ENCODE assay signal across 19 cellular contexts in the genomic region with DNA sequence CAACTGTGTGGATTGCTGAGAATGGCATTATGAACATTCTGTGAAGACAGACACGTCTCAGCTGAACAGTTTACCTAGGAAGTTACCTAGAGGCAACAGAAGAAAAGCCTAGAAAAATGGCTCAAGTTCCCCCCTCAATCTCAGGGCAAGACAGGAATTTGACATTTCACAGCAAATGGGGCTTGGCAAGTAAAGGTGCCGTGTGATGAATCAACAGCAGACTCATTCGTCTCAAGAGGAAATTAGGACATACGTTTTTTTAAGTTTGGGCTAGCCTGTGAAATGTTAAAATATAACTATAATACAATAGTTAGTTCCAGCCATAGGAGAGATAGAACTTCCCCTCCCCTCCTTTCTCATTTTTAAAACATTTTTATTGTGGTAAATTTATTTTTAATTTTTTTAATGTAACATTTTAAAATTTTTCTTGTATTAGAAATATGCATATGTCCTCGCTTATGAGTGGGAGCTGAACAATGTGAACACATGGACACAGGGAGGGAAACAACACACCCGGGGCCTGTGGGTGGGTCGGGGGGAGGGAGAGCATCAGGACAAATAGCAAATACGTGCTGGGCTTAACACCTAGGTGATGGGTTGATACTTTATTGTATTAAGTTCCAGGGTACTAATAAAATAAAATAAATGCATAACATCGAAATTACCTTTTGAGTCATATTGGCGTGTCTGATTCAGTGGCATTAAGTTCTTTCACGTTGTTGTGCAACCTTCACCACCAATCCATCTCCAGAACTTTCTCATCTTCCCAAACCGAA.
DNase-seq lines count a peak whose midpoint lies in the region; ATAC-seq and TF ChIP-seq lines count a peak whose summit lies in the region.
"Had no signal": no experiment of that assay in that cellular context is flagged by ENCODE, and none has a peak within 500 bp of the region (broad histone marks: within the 10 kb centered on the region; RNA-seq: fewer than 3 reads in every experiment).

No MANE protein-coding gene starts in this region.

- H4K20me1 ChIP-seq in BLaER1 (no peaks in the 10 kb centered on the region), Loucy (ENCODE audit: insufficient read depth, low read length, poor library complexity, severe bottlenecking) (no peaks in the 10 kb centered on the region)

- peak overlapping the region; percentile 78 for H3K4me2 ChIP-seq in BLaER1
- peak overlapping the region; percentile 70 for H3K4me2 ChIP-seq in Loucy (ENCODE audit: low read depth, low read length, poor library complexity, severe bottlenecking)

- no peaks in the 10 kb centered on the region for H3K4me1 Mint-ChIP-seq in progenitor cell of endocrine pancreas (ENCODE audit: low read depth)
- H3K4me1 Mint-ChIP-seq in activated CD4-positive, alpha-beta T cell treated with anti-CD3 and anti-CD28 coated beads, Interleukin-2, amount 10 ng/mL, durations not matched to agents 24 days and 14 days: peaks cover 17% of the 10 kb centered on the region

- no peaks in the 10 kb centered on the region for H3K9me2 ChIP-seq in Loucy (replicated peaks; ENCODE audit: low read depth, low read length)

- H3K4me3 Mint-ChIP-seq in progenitor cell of endocrine pancreas (ENCODE audit: low read depth): no peak overlapping the region
- H3K4me3 Mint-ChIP-seq in activated CD4-positive, alpha-beta T cell treated with anti-CD3 and anti-CD28 coated beads, Interleukin-2, amount 10 ng/mL, durations not matched to agents 24 days and 14 days: no peak overlapping the region

- no peaks in the 10 kb centered on the region for H3K9me3 Mint-ChIP-seq in progenitor cell of endocrine pancreas (ENCODE audit: low read depth)
- H3K9me3 Mint-ChIP-seq in activated CD4-positive, alpha-beta T cell treated with anti-CD3 and anti-CD28 coated beads, Interleukin-2, amount 10 ng/mL, durations not matched to agents 24 days and 14 days: no peaks in the 10 kb centered on the region

- no peak overlapping the region for H3K4me3 ChIP-seq in BLaER1
- no peak overlapping the region for H3K4me3 ChIP-seq in Loucy (ENCODE audit: low read length, poor library complexity, severe bottlenecking)
- no peak overlapping the region for H3K4me3 ChIP-seq in esophagus (ENCODE audit: low read depth in 1 of 2, low read length in 2 of 2)
- no peak overlapping the region for H3K4me3 ChIP-seq in upper lobe of right lung
- H3K4me3 ChIP-seq: GM12878, heart left ventricle, thyroid gland had no signal

- H3K36me3 ChIP-seq in BLaER1: no peaks in the 10 kb centered on the region
- no peaks in the 10 kb centered on the region for H3K36me3 ChIP-seq in Loucy (ENCODE audit: insufficient read depth, low read length)
- H3K36me3 ChIP-seq in esophagus (ENCODE audit: control insufficient read depth in 2 of 2, insufficient read depth in 2 of 2, low read length in 1 of 2): no peaks in the 10 kb centered on the region
- peaks cover under 1% of the 10 kb centered on the region for H3K36me3 ChIP-seq in upper lobe of right lung
- H3K36me3 ChIP-seq: thyroid gland had no signal

- no peak overlapping the region for H2AFZ ChIP-seq in Loucy (ENCODE audit: low read length)

- no peaks in the 10 kb centered on the region for H3K9me3 ChIP-seq in BLaER1
- no peaks in the 10 kb centered on the region for H3K9me3 ChIP-seq in Loucy (ENCODE audit: insufficient read depth, low read depth, low read length)
- no peaks in the 10 kb centered on the region for H3K9me3 ChIP-seq in esophagus (ENCODE audit: control insufficient read depth in 2 of 2, insufficient read depth in 1 of 2, low read depth in 1 of 2, low read length in 1 of 2)
- no peaks in the 10 kb centered on the region for H3K9me3 ChIP-seq in upper lobe of right lung
- H3K9me3 ChIP-seq: heart left ventricle, thyroid gland had no signal

- H3K27ac Mint-ChIP-seq in progenitor cell of endocrine pancreas: peak overlapping the region; percentile 41
- no peak overlapping the region for H3K27ac Mint-ChIP-seq in activated CD4-positive, alpha-beta T cell treated with anti-CD3 and anti-CD28 coated beads, Interleukin-2, amount 10 ng/mL, durations not matched to agents 24 days and 14 days

- H3K9ac ChIP-seq in BLaER1 (no peak overlapping the region), Loucy (ENCODE audit: low read depth, low read length, poor library complexity, severe bottlenecking) (no peak overlapping the region)

- H3K79me2 ChIP-seq in Loucy (ENCODE audit: insufficient read depth, low read length): no peaks in the 10 kb centered on the region

- peaks cover 4% of the 10 kb centered on the region; the same call in 1 of the 2 replicates for H3F3A ChIP-seq in Loucy (ENCODE audit: low read depth)

- intact Hi-C loops in upper lobe of right lung (cut with DNase I): no loop called here
- intact Hi-C loops in activated CD4-positive, alpha-beta T cell treated with anti-CD3 and anti-CD28 coated beads, Interleukin-2, amount 10 ng/mL, durations not matched to agents 24 days and 14 days (cut with micrococcal nuclease): loop anchor here (10.0 kb wide), 1 partner anchor 288 kb away; no protein-coding TSS in a partner anchor

- H3K27me3 ChIP-seq in BLaER1 (peaks cover 16% of the 10 kb centered on the region; the same call in 1 of the 2 replicates), Loucy (ENCODE audit: insufficient read depth, low read length, poor library complexity, severe bottlenecking) (no peaks in the 10 kb centered on the region), esophagus (ENCODE audit: control insufficient read depth in 1 of 2, insufficient read depth in 2 of 2, low read length in 2 of 2) (no peaks in the 10 kb centered on the region), upper lobe of right lung (no peaks in the 10 kb centered on the region)
- H3K27me3 ChIP-seq: thyroid gland had no signal

- DNase-seq in progenitor cell of endocrine pancreas (ENCODE audit: low spot score, unreplicated experiment) (no peak), upper lobe of right lung (no peak), caudate nucleus (lab: John Stamatoyannopoulos, UW) (no peak)
- DNase-seq in activated CD4-positive, alpha-beta T cell treated with anti-CD3 and anti-CD28 coated beads, Interleukin-2, amount 10 ng/mL, durations not matched to agents 24 days and 14 days: no peak
- DNase-seq: activated CD4-positive, alpha-beta T cell treated with anti-CD3 and anti-CD28 coated beads for 1 hour; activated T-cell treated with anti-CD3 and anti-CD28 coated beads, Interleukin-2, amount 50 U/mL, for 1 hour; amniotic stem cell; DMS53; effector memory CD4-positive, alpha-beta T cell; heart left ventricle; left ventricle myocardium superior; NCI-H524 treated with DMSO at 0.1 percent for 48 hours; thyroid gland had no signal

- H3K27ac ChIP-seq in BLaER1 (no peak overlapping the region), esophagus (ENCODE audit: low read depth in 2 of 2, low read length in 1 of 2) (peak overlapping the region; percentile 16 to 18), upper lobe of right lung (no peak overlapping the region), caudate nucleus (ENCODE audit: low read depth, low read length) (no peak overlapping the region)
- H3K27ac ChIP-seq: thyroid gland had no signal

- WGBS in esophagus, 2 donors: 59 to 60% methylated on average over 12 of the region's 12 CpGs

- TF ChIP-seq CTCF in Loucy (conservative IDR thresholded peaks at IDR 0.05; ENCODE audit: low read length): no peak
- no peak for TF ChIP-seq CTCF in progenitor cell of endocrine pancreas (IDR thresholded peaks at IDR 0.05; ENCODE audit: unreplicated experiment)
- TF ChIP-seq CTCF in upper lobe of right lung (IDR thresholded peaks at IDR 0.05): no peak

- peaks cover 44% of the 10 kb centered on the region for H3K4me1 ChIP-seq in BLaER1
- peaks cover 34% of the 10 kb centered on the region for H3K4me1 ChIP-seq in Loucy (ENCODE audit: insufficient read depth, low read length, poor library complexity, severe bottlenecking)
- no peaks in the 10 kb centered on the region for H3K4me1 ChIP-seq in esophagus (ENCODE audit: control insufficient read depth in 2 of 2, insufficient read depth in 2 of 2, low read length in 1 of 2)
- H3K4me1 ChIP-seq in upper lobe of right lung: peaks cover 3% of the 10 kb centered on the region

- peaks cover 7% of the 10 kb centered on the region for H3K36me3 Mint-ChIP-seq in progenitor cell of endocrine pancreas (ENCODE audit: insufficient read depth)
- H3K36me3 Mint-ChIP-seq in activated CD4-positive, alpha-beta T cell treated with anti-CD3 and anti-CD28 coated beads, Interleukin-2, amount 10 ng/mL, durations not matched to agents 24 days and 14 days (ENCODE audit: low read depth): no peaks in the 10 kb centered on the region

- ATAC-seq in upper lobe of right lung: no peak
- ATAC-seq in GM18861 (IDR thresholded peaks at IDR 0.05; ENCODE audit: unreplicated experiment): no peak
- ATAC-seq: GM12878, left ventricle myocardium superior, Panc1 had no signal

- no peaks in the 10 kb centered on the region for H3K27me3 Mint-ChIP-seq in progenitor cell of endocrine pancreas
- peaks cover 82% of the 10 kb centered on the region for H3K27me3 Mint-ChIP-seq in activated CD4-positive, alpha-beta T cell treated with anti-CD3 and anti-CD28 coated beads, Interleukin-2, amount 10 ng/mL, durations not matched to agents 24 days and 14 days

Comparison
In these comparisons a context has a peak if more than half of its experiments do, and no peak if none do; other contexts are left out.
1. H3K27ac ChIP-seq: peak in esophagus (2 of 2); none in BLaER1 (single experiment), upper lobe of right lung (single experiment) and caudate nucleus (single experiment).